ENCODE assay signal across 10 cellular contexts in the genomic region with DNA sequence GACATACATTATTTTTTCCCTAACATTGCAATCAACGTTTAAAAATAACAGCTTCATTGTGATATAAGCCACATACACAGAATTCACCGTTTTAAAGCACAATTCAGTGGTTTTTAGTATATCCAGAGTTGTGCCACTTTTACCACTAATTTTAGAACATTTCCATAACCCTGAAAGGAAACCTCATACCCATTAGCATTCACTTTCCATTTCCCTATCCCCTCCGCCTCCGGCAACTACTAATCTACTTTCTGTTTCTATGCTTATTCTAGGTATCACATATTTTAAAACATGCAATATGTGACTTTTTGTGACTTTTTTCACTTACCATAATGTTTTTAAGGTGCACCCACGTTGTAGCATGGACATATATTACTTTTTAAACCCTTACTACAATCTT. TPM values are rescaled to one million over a fixed set of nuclear protein-coding genes. Genes with fewer than 3 reads are reported as not detected.
DNase-seq lines count a peak whose midpoint lies in the region; ATAC-seq and TF ChIP-seq lines count a peak whose summit lies in the region.
"Had no signal": no experiment of that assay in that cellular context is flagged by ENCODE, and none has a peak within 500 bp of the region (broad histone marks: within the 10 kb centered on the region; RNA-seq: fewer than 3 reads in every experiment).

No MANE protein-coding gene starts in this region.

- DNase-seq in stimulated activated CD4-positive, alpha-beta T cell treated with anti-CD3 and anti-CD28 coated beads, Interleukin-4, amount 100 ng/mL, for 24 hours: peak; percentile 10
- no peak for DNase-seq in stimulated activated CD4-positive, alpha-beta T cell treated with anti-CD3 and anti-CD28 coated beads, Interleukin-4, amount 100 ng/mL, for 1 hour
- DNase-seq in activated naive CD4-positive, alpha-beta T cell treated with anti-CD3 and anti-CD28 coated beads, Interleukin-2, amount 50 U/mL, for 72 hours (ENCODE audit: low spot score in 2 of 2): no peak
- DNase-seq in NCI-H526 treated with DMSO at 0.1 percent for 48 hours (lab: John Stamatoyannopoulos, UW) (no peak), stomach (no peak), thyroid gland (no peak)
- DNase-seq: activated CD4-positive, CD25-positive, alpha-beta regulatory T cell treated with anti-CD3 and anti-CD28 coated beads, Interleukin-2, amount 50 U/mL, for 72 hours; ovary had no signal

- H3K36me3 ChIP-seq in stomach: peaks cover 35 to 96% (median 90%) of the 10 kb centered on the region in 4 donors
- H3K36me3 ChIP-seq in thyroid gland: peaks cover 2 to 17% of the 10 kb centered on the region in 2 donors
- H3K36me3 ChIP-seq: ovary had no signal

- H3K27ac Mint-ChIP-seq in activated naive CD4-positive, alpha-beta T cell treated with anti-CD3 and anti-CD28 coated beads, Interleukin-2, amount 50 U/mL, for 72 hours: peak overlapping the region; percentile 70 to 93

- H3K27me3 ChIP-seq in stomach (no peaks in the 10 kb centered on the region), thyroid gland (no peaks in the 10 kb centered on the region)
- H3K27me3 ChIP-seq: ovary had no signal

- TF ChIP-seq POLR2A in stomach (IDR thresholded peaks at IDR 0.05): no peak
- TF ChIP-seq POLR2A in thyroid gland (IDR thresholded peaks at IDR 0.05): no peak

- no peak overlapping the region for H3K4me3 ChIP-seq in stomach
- no peak overlapping the region for H3K4me3 ChIP-seq in thyroid gland (replicated peaks in 1 of 3)
- H3K4me3 ChIP-seq: ovary had no signal

- peaks cover 0 to 6% (median 0%) of the 10 kb centered on the region in 4 donors for H3K4me1 ChIP-seq in stomach
- H3K4me1 ChIP-seq in thyroid gland: no peaks in the 10 kb centered on the region

- intact Hi-C loops in stomach (cut with DNase I; ENCODE audit: low total_unique reads) (no loop called here), thyroid gland (cut with DNase I) (loop anchor here (5.0 kb wide), 1 partner anchor 97 kb away; a partner anchor contains a TSS)

- no peaks in the 10 kb centered on the region for H3K9me3 Mint-ChIP-seq in activated naive CD4-positive, alpha-beta T cell treated with anti-CD3 and anti-CD28 coated beads, Interleukin-2, amount 50 U/mL, for 72 hours

- H3K9me3 ChIP-seq in stomach: no peaks in the 10 kb centered on the region
- no peaks in the 10 kb centered on the region for H3K9me3 ChIP-seq in thyroid gland
- H3K9me3 ChIP-seq: ovary had no signal

- 60 to 72% (median 70%) methylated on average over 5 of the region's 5 CpGs for WGBS in stomach, 5 donors
- WGBS in thyroid gland, 2 donors: 77 to 79% methylated on average over 5 of the region's 5 CpGs

- no peak for TF ChIP-seq EP300 in stomach (IDR thresholded peaks at IDR 0.05)

- H3K36me3 Mint-ChIP-seq in activated naive CD4-positive, alpha-beta T cell treated with anti-CD3 and anti-CD28 coated beads, Interleukin-2, amount 50 U/mL, for 72 hours: peaks cover 0 to 22% of the 10 kb centered on the region in 2 donors

- peak overlapping the region in 1 of 5 donors; percentile 75 for H3K27ac ChIP-seq in stomach
- H3K27ac ChIP-seq in thyroid gland: no peak overlapping the region
- H3K27ac ChIP-seq: ovary had no signal

- ATAC-seq in HG03108 (IDR thresholded peaks at IDR 0.05; ENCODE audit: unreplicated experiment) (peak; percentile 59), GM19324 (IDR thresholded peaks at IDR 0.05; ENCODE audit: low FRiP score, unreplicated experiment) (no peak)
- ATAC-seq in activated naive CD4-positive, alpha-beta T cell treated with anti-CD3 and anti-CD28 coated beads, Interleukin-2, amount 50 U/mL, for 72 hours: peak; percentile 63 to 68

- TF ChIP-seq CTCF in stomach (IDR thresholded peaks at IDR 0.05) (no peak), thyroid gland (IDR thresholded peaks at IDR 0.05) (no peak)

RNA-seq across cellular contexts. Expression of a gene that starts 55.6 kb away (rescaled TPM):
- 1 to 10 TPM in 1 of 2 donors, not detected in 1; 1.0 TPM for total RNA-seq in activated naive CD4-positive, alpha-beta T cell treated with anti-CD3 and anti-CD28 coated beads, Interleukin-2, amount 50 U/mL, for 72 hours
- under 1 TPM in 1 of 5 donors, not detected in 4; 0.37 TPM for total RNA-seq in stomach
- polyA plus RNA-seq in stomach: under 1 TPM in 1 of 3 donors, not detected in 2; 0.23 TPM
- not detected for total RNA-seq in thyroid gland
